8 cellular contexts compared by ENCODE assay signal in the genomic region with DNA sequence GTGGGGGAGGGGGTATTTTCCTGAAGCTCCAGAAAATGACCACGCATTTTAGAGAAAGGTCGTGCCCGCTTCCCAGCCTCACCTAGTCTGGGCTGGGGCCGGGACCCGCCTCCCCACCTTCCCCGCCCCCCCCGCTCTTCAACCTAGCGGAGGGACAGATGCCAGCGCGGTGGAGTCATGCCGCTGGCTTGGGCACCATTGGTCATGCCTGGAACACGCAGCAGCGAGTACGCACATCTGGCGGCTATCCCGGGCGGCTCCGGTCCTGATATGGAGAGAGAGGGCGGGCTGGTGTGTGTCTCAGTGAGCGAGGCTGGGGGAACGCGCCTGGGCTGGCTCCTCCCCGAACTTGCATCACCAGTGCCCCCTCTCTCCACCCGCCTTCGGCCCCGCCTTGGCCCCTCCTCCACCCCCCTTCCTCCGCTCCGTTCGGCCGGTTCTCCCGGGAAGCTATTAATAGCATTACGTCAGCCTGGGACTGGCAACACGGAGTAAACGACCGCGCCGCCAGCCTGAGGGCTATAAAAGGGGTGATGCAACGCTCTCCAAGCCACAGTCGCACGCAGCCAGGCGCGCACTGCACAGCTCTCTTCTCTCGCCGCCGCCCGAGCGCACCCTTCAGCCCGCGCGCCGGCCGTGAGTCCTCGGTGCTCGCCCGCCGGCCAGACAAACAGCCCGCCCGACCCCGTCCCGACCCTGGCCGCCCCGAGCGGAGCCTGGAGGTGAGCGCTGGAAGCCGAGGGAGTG. TPM values are rescaled to one million over a fixed set of nuclear protein-coding genes. Genes with fewer than 3 reads are reported as not detected.
DNase-seq lines count a peak whose midpoint lies in the region; ATAC-seq, FAIRE-seq and TF ChIP-seq lines count a peak whose summit lies in the region.

A gene with protein sequence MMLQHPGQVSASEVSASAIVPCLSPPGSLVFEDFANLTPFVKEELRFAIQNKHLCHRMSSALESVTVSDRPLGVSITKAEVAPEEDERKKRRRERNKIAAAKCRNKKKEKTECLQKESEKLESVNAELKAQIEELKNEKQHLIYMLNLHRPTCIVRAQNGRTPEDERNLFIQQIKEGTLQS (plus strand): TSS at position 553 of the 747 bp plus-strand sequence. CDS start 6,261 bp downstream, outside the sequence.

- no peak within 1 kb of the TSS for H2AFZ ChIP-seq in HepG2 (ENCODE audit: low read length)

- H3K4me3 ChIP-seq in HepG2 (replicated peaks in 1 of 3; ENCODE audit: insufficient read depth in 1 of 3, low read depth in 2 of 3, low read length in 3 of 3) = peak within 1 kb of the TSS; percentile 76 to 83 (median 77)

- peaks cover 11 to 42% of the 10 kb centered on the region in 2 experiments for H3K27me3 ChIP-seq in HepG2 (ENCODE audit: control insufficient read depth in 1 of 2, insufficient read depth in 2 of 2, low read length in 2 of 2)

- TF ChIP-seq POLR2A in HepG2 (IDR thresholded peaks at IDR 0.05; ENCODE audit: insufficient read depth in 1 of 2, low read depth in 2 of 2, low read length in 2 of 2) = peak; percentile 98 to 99

- in situ Hi-C loops in HepG2 (cut with HindIII; ENCODE audit: extremely low pct_ligation_motif_present, low pct_unique_long_range_greater_than_20kb) = no loop called here

- CTCF ChIA-PET in HepG2 (lab: Yijun Ruan, JAX; ENCODE audit: low intra/inter-chr PET ratio, low total read pairs) = no interaction called here

- H3K27me3 Mint-ChIP-seq in CD14-positive monocyte (ENCODE audit: low read depth in 3 of 3) = peaks cover 69 to 84% (median 84%) of the 10 kb centered on the region in 3 donors
- H3K27me3 Mint-ChIP-seq in dendritic cell treated with granulocyte-macrophage colony-stimulating factor and Interleukin-4, amounts not matched to agents 40 ng/mL and 50 ng/mL, for 4 days = peaks cover 60% of the 10 kb centered on the region

- TF ChIP-seq CTCF in CD14-positive monocyte (IDR thresholded peaks at IDR 0.05) (no peak), HepG2 (CRISPR knock-in tag; IDR thresholded peaks at IDR 0.05) (peak; percentile 25; the same call in 1 of the 2 replicates)

- 0% methylated on average over 5 of the region's 65 CpGs for WGBS in HepG2 (ENCODE audit: low lambda C conversion rate)

- peak within 1 kb of the TSS; percentile 90 to 98 (median 95) for H3K27ac Mint-ChIP-seq in CD14-positive monocyte
- H3K27ac Mint-ChIP-seq in dendritic cell treated with granulocyte-macrophage colony-stimulating factor and Interleukin-4, amounts not matched to agents 40 ng/mL and 50 ng/mL, for 4 days = peak within 1 kb of the TSS; percentile 96

- H3K9me3 Mint-ChIP-seq in CD14-positive monocyte = peaks cover 0 to 31% (median 10%) of the 10 kb centered on the region in 7 donors
- no peaks in the 10 kb centered on the region for H3K9me3 Mint-ChIP-seq in dendritic cell treated with granulocyte-macrophage colony-stimulating factor and Interleukin-4, amounts not matched to agents 40 ng/mL and 50 ng/mL, for 4 days

- TF ChIP-seq EP300 in HepG2 (IDR thresholded peaks at IDR 0.05; ENCODE audit: low read depth in 2 of 2, low read length in 2 of 2) (peak in 1 of 2 experiments; percentile 27; a peak in 1 of 4 replicates), HepG2 (CRISPR knock-in tag; IDR thresholded peaks at IDR 0.05; ENCODE audit: borderline replicate concordance) (no peak)

- intact Hi-C loops in CD14-positive monocyte (cut with micrococcal nuclease) (loop anchor here (1.0 to 5.0 kb wide), 4 partner anchors 50 to 124 kb away; no protein-coding TSS in a partner anchor), HepG2 (cut with micrococcal nuclease; ENCODE audit: unreplicated experiment) (loop anchor here (1.0 kb wide), 1 partner anchor 131 kb away; no protein-coding TSS in a partner anchor)
- intact Hi-C loops in dendritic cell treated with granulocyte-macrophage colony-stimulating factor and Interleukin-4, amounts not matched to agents 40 ng/mL and 50 ng/mL, for 4 days (cut with micrococcal nuclease) = loop anchor here (2.0 kb wide), 2 partner anchors 50 to 66 kb away; no protein-coding TSS in a partner anchor

- H3K36me3 Mint-ChIP-seq in CD14-positive monocyte = peaks cover 17 to 29% of the 10 kb centered on the region in 2 donors
- peaks cover 8% of the 10 kb centered on the region for H3K36me3 Mint-ChIP-seq in dendritic cell treated with granulocyte-macrophage colony-stimulating factor and Interleukin-4, amounts not matched to agents 40 ng/mL and 50 ng/mL, for 4 days (ENCODE audit: low read depth)

- peak within 1 kb of the TSS; percentile 99 for H3K4me2 ChIP-seq in HepG2 (ENCODE audit: low read depth, low read length)

- H3K27ac ChIP-seq in HepG2 (ENCODE audit: extremely low read length, insufficient read depth, low read length) = peak within 1 kb of the TSS; percentile 60

- H4K20me1 ChIP-seq in HepG2 (ENCODE audit: insufficient read depth, low read length) = peaks cover 32% of the 10 kb centered on the region

- H3K4me1 ChIP-seq in HepG2 (ENCODE audit: insufficient read depth, low read length) = peaks cover 48% of the 10 kb centered on the region

- POLR2A ChIA-PET in HepG2 (lab: Yijun Ruan, JAX) = interaction anchor here (0.6 to 2.7 kb wide), 24 partner anchors 8 to 1056 kb away, joined by 3 to 33 read pairs (median 5); a partner anchor contains a TSS

- peaks cover 46% of the 10 kb centered on the region for H3K4me1 Mint-ChIP-seq in CD14-positive monocyte
- H3K4me1 Mint-ChIP-seq in dendritic cell treated with granulocyte-macrophage colony-stimulating factor and Interleukin-4, amounts not matched to agents 40 ng/mL and 50 ng/mL, for 4 days (ENCODE audit: low read depth) = peaks cover 64% of the 10 kb centered on the region

- H3K36me3 ChIP-seq in HepG2 (replicated peaks in 1 of 2; ENCODE audit: control insufficient read depth in 1 of 2, insufficient read depth in 2 of 2, low read length in 2 of 2) = no peaks in the 10 kb centered on the region; a peak in 2 of 5 replicates

- ATAC-seq in GM19372 (IDR thresholded peaks at IDR 0.05; ENCODE audit: low read depth, unreplicated experiment) (peak; percentile 63), HG03521 (IDR thresholded peaks at IDR 0.05; ENCODE audit: unreplicated experiment) (peak; percentile 65), HepG2 (peak; percentile 88)

- H3K9ac ChIP-seq in HepG2 (ENCODE audit: insufficient read depth, low read depth, low read length) = peak within 1 kb of the TSS; percentile 91

- FAIRE-seq in HepG2 (lab: Jason Lieb, UNC) = peak; percentile 69

- DNase-seq in CD14-positive monocyte (ENCODE audit: low spot score) (peak; percentile 100), NCI-H69 (lab: John Stamatoyannopoulos, UW) (peak; percentile 99), HepG2 (ENCODE audit: low spot score) (peak; percentile 95)
- peak; percentile 80 to 81 for DNase-seq in activated CD4-positive, alpha-beta T cell treated with anti-CD3 and anti-CD28 coated beads, Interleukin-2, amount 50 U/mL, for 24 hours (ENCODE audit: low read depth in 1 of 2, low spot score in 1 of 2)
- DNase-seq in stimulated activated CD4-positive, alpha-beta T cell treated with anti-CD3 and anti-CD28 coated beads, Interleukin-2, amount 100 ng/mL, for 48 hours = peak; percentile 83 to 90

- no peak for TF ChIP-seq RAD21 in HepG2 (CRISPR knock-in tag; IDR thresholded peaks at IDR 0.05)

- H3K4me3 Mint-ChIP-seq in CD14-positive monocyte = peak within 1 kb of the TSS; percentile 95 to 97
- peak within 1 kb of the TSS; percentile 91 for H3K4me3 Mint-ChIP-seq in dendritic cell treated with granulocyte-macrophage colony-stimulating factor and Interleukin-4, amounts not matched to agents 40 ng/mL and 50 ng/mL, for 4 days

- H3K9me3 ChIP-seq in HepG2 (ENCODE audit: low read length) = no peaks in the 10 kb centered on the region

- peaks cover 18% of the 10 kb centered on the region for H3K79me2 ChIP-seq in HepG2 (ENCODE audit: insufficient read depth, low read length)

- no TSS peak for BruUV-seq in HepG2 (replicated peaks; lab: Mats Ljungman, UMichigan)

TF ChIP-seq in HepG2, 621 proteins besides CTCF, POLR2A, EP300 and RAD21 (continues in another document):
- TF ChIP-seq, protein P1, sequence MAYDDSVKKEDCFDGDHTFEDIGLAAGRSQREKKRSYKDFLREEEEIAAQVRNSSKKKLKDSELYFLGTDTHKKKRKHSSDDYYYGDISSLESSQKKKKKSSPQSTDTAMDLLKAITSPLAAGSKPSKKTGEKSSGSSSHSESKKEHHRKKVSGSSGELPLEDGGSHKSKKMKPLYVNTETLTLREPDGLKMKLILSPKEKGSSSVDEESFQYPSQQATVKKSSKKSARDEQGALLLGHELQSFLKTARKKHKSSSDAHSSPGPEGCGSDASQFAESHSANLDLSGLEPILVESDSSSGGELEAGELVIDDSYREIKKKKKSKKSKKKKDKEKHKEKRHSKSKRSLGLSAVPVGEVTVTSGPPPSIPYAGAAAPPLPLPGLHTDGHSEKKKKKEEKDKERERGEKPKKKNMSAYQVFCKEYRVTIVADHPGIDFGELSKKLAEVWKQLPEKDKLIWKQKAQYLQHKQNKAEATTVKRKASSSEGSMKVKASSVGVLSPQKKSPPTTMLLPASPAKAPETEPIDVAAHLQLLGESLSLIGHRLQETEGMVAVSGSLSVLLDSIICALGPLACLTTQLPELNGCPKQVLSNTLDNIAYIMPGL (CRISPR knock-in tag; IDR thresholded peaks at IDR 0.05; ENCODE audit: borderline replicate concordance in 1 of 2, low read depth in 1 of 2) = no peak; a peak in 2 of 4 replicates

RNA-seq across cellular contexts. Expression of the gene that starts here (rescaled TPM):
- 10 to 100 TPM; 10.4 to 13.3 TPM for polyA plus RNA-seq in CD14-positive monocyte
- total RNA-seq in HepG2 (2016; rRNA removed; fragmentation: Illumina TruSeq; extraction: Trizol) = 3.6 and 5.0 TPM in 2 replicates
- total RNA-seq in HepG2 (2016; cell fraction: cytosol; rRNA removed; fragmentation: Illumina TruSeq; extraction: Trizol; ENCODE audit: low read depth) = 1.9 and 2.6 TPM in 2 replicates
- total RNA-seq in HepG2 (2016; cell fraction: insoluble cytoplasmic fraction; rRNA removed; fragmentation: Illumina TruSeq; extraction: Trizol) = 3.0 and 5.9 TPM in 2 replicates
- 3.1 and 3.3 TPM in 2 replicates for total RNA-seq in HepG2 (2016; cell fraction: membrane; rRNA removed; fragmentation: Illumina TruSeq; extraction: Trizol)
- total RNA-seq in HepG2 (2016; cell fraction: nucleus; rRNA removed; fragmentation: Illumina TruSeq; extraction: Trizol) = 8.8 and 10.0 TPM in 2 replicates
- polyA plus RNA-seq in HepG2 (2011; rRNA removed) = 13.0 and 16.4 TPM in 2 replicates
- polyA plus RNA-seq in HepG2 (2011; cell fraction: cytosol; rRNA removed) = 8.2 and 12.1 TPM in 2 replicates
- 25.9 and 26.8 TPM in 2 replicates for polyA plus RNA-seq in HepG2 (2011; cell fraction: nucleus; rRNA removed)
- 11.7 and 51.2 TPM in 2 replicates for polyA plus RNA-seq in HepG2 (2012)
- 1.0 and 1.1 TPM in 2 replicates for polyA plus RNA-seq in HepG2 (2016; cell fraction: cytosol; fragmentation: Illumina TruSeq; extraction: Trizol; ENCODE audit: low read depth)
- polyA plus RNA-seq in HepG2 (2016; cell fraction: insoluble cytoplasmic fraction; fragmentation: Illumina TruSeq; extraction: Trizol; ENCODE audit: low read depth) = 4.8 and 6.8 TPM in 2 replicates
- 1.8 and 2.5 TPM in 2 replicates for polyA plus RNA-seq in HepG2 (2016; cell fraction: membrane; fragmentation: Illumina TruSeq; extraction: Trizol; ENCODE audit: low read depth)
- polyA plus RNA-seq in HepG2 (2016; cell fraction: nucleus; fragmentation: Illumina TruSeq; extraction: Trizol; ENCODE audit: insufficient read depth, low read depth) = 13.0 and 17.6 TPM in 2 replicates
- polyA minus RNA-seq in HepG2 (2011; rRNA and poly(A)+ RNA removed; ENCODE audit: low replicate concordance) = 17.2 and 17.6 TPM in 2 replicates
- 5.8 and 9.3 TPM in 2 replicates for polyA minus RNA-seq in HepG2 (2011; cell fraction: cytosol; rRNA and poly(A)+ RNA removed)
- 30.1 and 52.5 TPM in 2 replicates for polyA minus RNA-seq in HepG2 (2011; cell fraction: nucleus; rRNA and poly(A)+ RNA removed)

Comparison
In these comparisons a context has a peak if more than half of its experiments do, and no peak if none do; other contexts are left out.
1. Peak in every context shown above with its lines: DNase-seq, ATAC-seq, H3K4me3 ChIP-seq and H3K27ac ChIP-seq.